In genomic region chr20:393296-393695, GRCh38 we compare ENCODE assay signal across 7 cellular contexts. TPM values are rescaled to one million over a fixed set of nuclear protein-coding genes. Genes with fewer than 3 reads are reported as not detected.
DNase-seq lines count a peak whose midpoint lies in the region; ATAC-seq, FAIRE-seq and TF ChIP-seq lines count a peak whose summit lies in the region.
"Not testable (repeated sequence)": the region's sequence is repeated elsewhere in the genome, so short reads cannot be mapped to it uniquely, and the experiment has no call there.

No MANE protein-coding gene starts in this region.

- not testable (repeated sequence) for H3K79me2 ChIP-seq in K562 (ENCODE audit: control insufficient read depth, insufficient read depth, low read length)

- ATAC-seq in T-helper 17 cell; activated T-helper 17 cell treated with anti-CD3 and anti-CD28 coated beads, Interleukin-2, amount 50 U/mL, for 72 hours (replicated peaks); K562: not testable (repeated sequence)

- not testable (repeated sequence) for DNase-seq in T-helper 17 cell; K562 (ENCODE audit: extremely low read depth in 1 of 4, low spot score in 3 of 4); endothelial cell (ENCODE audit: low spot score)

- not testable (repeated sequence) for H3K4me1 ChIP-seq in HEK293 (ENCODE audit: control insufficient read depth, insufficient read depth, low read length); K562 (replicated peaks in 1 of 2; ENCODE audit: control insufficient read depth in 2 of 2, insufficient read depth in 2 of 2, low read length in 2 of 2)
- H3K4me1 ChIP-seq in liver (ENCODE audit: control insufficient read depth in 4 of 4, insufficient read depth in 4 of 4, low read length in 3 of 4) = peaks cover 16 to 53% (median 32%) of the 10 kb centered on the region in 4 donors

- not testable (repeated sequence) for H3K9me3 Mint-ChIP-seq in activated T-helper 17 cell treated with anti-CD3 and anti-CD28 coated beads, Interleukin-2, amount 50 U/mL, for 72 hours; endothelial cell (ENCODE audit: unreplicated experiment)

- CTCF ChIA-PET in HEK293 (lab: Yijun Ruan, JAX) = interaction anchor here (0.6 to 1.5 kb wide), 6 partner anchors 9 to 65 kb away, joined by 3 to 4 read pairs (median 4); no protein-coding TSS in a partner anchor
- CTCF ChIA-PET in K562 (lab: Yijun Ruan, JAX; ENCODE audit: low intra/inter-chr PET ratio) = not testable (repeated sequence)

- in situ Hi-C loops in K562 (cut with MboI) = loop anchor here (5.0 kb wide), 1 partner anchor 41 kb away; no protein-coding TSS in a partner anchor

- H3K9me1 ChIP-seq in K562 (ENCODE audit: control insufficient read depth, insufficient read depth, low read length) = not testable (repeated sequence)

- H3K4me2 ChIP-seq in K562 (ENCODE audit: insufficient read depth, low read length) = not testable (repeated sequence)

- peak overlapping the region; percentile 6 for H3K27ac Mint-ChIP-seq in T-helper 17 cell
- peak overlapping the region; percentile 25 for H3K27ac Mint-ChIP-seq in activated T-helper 17 cell treated with anti-CD3 and anti-CD28 coated beads, Interleukin-2, amount 50 U/mL, for 72 hours
- not testable (repeated sequence) for H3K27ac Mint-ChIP-seq in endothelial cell (ENCODE audit: unreplicated experiment)

- TF ChIP-seq EP300 in K562 (IDR thresholded peaks at IDR 0.05; ENCODE audit: low read length) = not testable (repeated sequence)

- TF ChIP-seq CTCF in 22Rv1 (IDR thresholded peaks at IDR 0.05); HEK293 (tag by site-specific recombination; IDR thresholded peaks at IDR 0.05); K562 (IDR thresholded peaks at IDR 0.05 in 2 of 3, conservative IDR thresholded peaks at IDR 0.05 in 1 of 3; ENCODE audit: insufficient read depth in 2 of 3, low read depth in 1 of 3, low read length in 3 of 3); endothelial cell (IDR thresholded peaks at IDR 0.05; ENCODE audit: unreplicated experiment); liver (IDR thresholded peaks at IDR 0.05; ENCODE audit: low read depth, low read length, missing input control): not testable (repeated sequence)

- not testable (repeated sequence) for TF ChIP-seq POLR2A in K562 (conservative IDR thresholded peaks at IDR 0.05)

- H3K4me3 ChIP-seq in HEK293 (ENCODE audit: low read depth, low read length); K562; liver (ENCODE audit: low read depth in 1 of 3, low read length in 3 of 3): not testable (repeated sequence)

- H3K36me3 Mint-ChIP-seq in T-helper 17 cell (ENCODE audit: low read depth) = not testable (repeated sequence)
- peaks cover 88% of the 10 kb centered on the region for H3K36me3 Mint-ChIP-seq in activated T-helper 17 cell treated with anti-CD3 and anti-CD28 coated beads, Interleukin-2, amount 50 U/mL, for 72 hours (ENCODE audit: low read depth)
- peaks cover 31% of the 10 kb centered on the region for H3K36me3 Mint-ChIP-seq in endothelial cell (ENCODE audit: low read depth, unreplicated experiment)

- H3K36me3 ChIP-seq in HEK293 (ENCODE audit: control insufficient read depth in 2 of 2, insufficient read depth in 1 of 2, low read length in 2 of 2) = peaks cover 40 to 83% of the 10 kb centered on the region in 2 experiments
- H3K36me3 ChIP-seq in K562 (ENCODE audit: control insufficient read depth, insufficient read depth, low read length) = peaks cover 92% of the 10 kb centered on the region
- peaks cover 0 to 29% (median 22%) of the 10 kb centered on the region in 4 donors for H3K36me3 ChIP-seq in liver (ENCODE audit: control insufficient read depth in 4 of 4, insufficient read depth in 3 of 4, low read depth in 1 of 4, low read length in 3 of 4)

- WGBS in K562 (ENCODE audit: insufficient coverage, low coverage, missing lambda C conversion rate) = 89% methylated on average over 2 of the region's 2 CpGs
- 97% methylated on average over 2 of the region's 2 CpGs for WGBS in liver

- not testable (repeated sequence) for TF ChIP-seq RAD21 in K562 (CRISPR knock-in tag; conservative IDR thresholded peaks at IDR 0.05 in 1 of 2, IDR thresholded peaks at IDR 0.05 in 1 of 2); liver (IDR thresholded peaks at IDR 0.05)

- intact Hi-C loops in K562 (cut with micrococcal nuclease) = not testable (repeated sequence)

- not testable (repeated sequence) for H4K20me1 ChIP-seq in K562 (replicated peaks; ENCODE audit: control insufficient read depth, insufficient read depth, low read length)

- not testable (repeated sequence) for H3K27me3 ChIP-seq in K562 (ENCODE audit: control insufficient read depth in 2 of 2, insufficient read depth in 2 of 2, low read length in 2 of 2); liver (ENCODE audit: control insufficient read depth in 4 of 4, insufficient read depth in 4 of 4, low read length in 3 of 4)

- FAIRE-seq in K562 (lab: Jason Lieb, UNC) = not testable (repeated sequence)

- not testable (repeated sequence) for H3K4me3 Mint-ChIP-seq in T-helper 17 cell; activated T-helper 17 cell treated with anti-CD3 and anti-CD28 coated beads, Interleukin-2, amount 50 U/mL, for 72 hours
- peak overlapping the region; percentile 4 for H3K4me3 Mint-ChIP-seq in endothelial cell (ENCODE audit: unreplicated experiment)

- H3K9me3 ChIP-seq in HEK293 (ENCODE audit: control insufficient read depth, insufficient read depth, low read depth, low read length); T-helper 17 cell (ENCODE audit: control insufficient read depth, low read length, poor library complexity, severe bottlenecking); K562 (replicated peaks; ENCODE audit: control insufficient read depth, insufficient read depth, low read depth, low read length); liver (ENCODE audit: control insufficient read depth in 4 of 4, low read length in 3 of 4): not testable (repeated sequence)

- not testable (repeated sequence) for H3K4me1 Mint-ChIP-seq in T-helper 17 cell; activated T-helper 17 cell treated with anti-CD3 and anti-CD28 coated beads, Interleukin-2, amount 50 U/mL, for 72 hours; endothelial cell (ENCODE audit: unreplicated experiment)

- POLR2A ChIA-PET in HEK293 (lab: Yijun Ruan, JAX) = interaction anchor here (1.4 kb wide), 1 partner anchor 14 kb away, joined by 4 read pairs; no protein-coding TSS in a partner anchor
- POLR2A ChIA-PET in K562 (lab: Yijun Ruan, JAX) = interaction anchor here (0.8 to 8.7 kb wide), 4 partner anchors 8 to 32 kb away, joined by 3 to 95 read pairs (median 9); no protein-coding TSS in a partner anchor

- H3K27ac ChIP-seq in 22Rv1 = peak overlapping the region; percentile 96
- H3K27ac ChIP-seq in HEK293 (ENCODE audit: extremely low read depth, low read depth, low read length); K562 (ENCODE audit: extremely low read depth, low read depth, low read length): not testable (repeated sequence)
- H3K27ac ChIP-seq in liver (ENCODE audit: low read depth in 1 of 2, low read length in 2 of 2) = peak overlapping the region; percentile 32 to 52

- H2AFZ ChIP-seq in K562 (ENCODE audit: low read depth, low read length) = not testable (repeated sequence)

- not testable (repeated sequence) for BruUV-seq in K562 (replicated peaks; lab: Mats Ljungman, UMichigan)

- H3K27me3 Mint-ChIP-seq in T-helper 17 cell; activated T-helper 17 cell treated with anti-CD3 and anti-CD28 coated beads, Interleukin-2, amount 50 U/mL, for 72 hours; endothelial cell (ENCODE audit: unreplicated experiment): not testable (repeated sequence)

- H3K9ac ChIP-seq in K562 (ENCODE audit: insufficient read depth in 1 of 2, low read depth in 2 of 2, low read length in 2 of 2) = not testable (repeated sequence)
- H3K9ac ChIP-seq in liver (ENCODE audit: low read depth in 1 of 2, low read length in 2 of 2) = peak overlapping the region in 1 of 2 donors; percentile 19

RNA-seq across cellular contexts. Expression of gene TRIB3, which starts 12.7 kb away (rescaled TPM):
- total RNA-seq in T-helper 17 cell (1 to 10 TPM; 1.8 to 3.3 TPM), K562 (2014; rRNA removed) (113 and 114 TPM in 2 replicates), K562 (2014; rRNA removed; fragmentation: Illumina TruSeq; extraction: Trizol) (43.5 and 47.4 TPM in 2 replicates), K562 (2015; rRNA removed; fragmentation: Illumina TruSeq; extraction: Trizol) (22.1 and 23.0 TPM in 2 replicates), K562 (2021) (102 and 110 TPM in 2 replicates), endothelial cell (ENCODE audit: unreplicated experiment) (24.2 TPM), liver (10 to 100 TPM in 1 of 2 donors, 1 to 10 TPM in 1; 4.8 to 36.3 TPM)
- 10 to 100 TPM; 13.4 to 20.0 TPM for total RNA-seq in activated T-helper 17 cell treated with anti-CD3 and anti-CD28 coated beads, Interleukin-2, amount 50 U/mL, for 72 hours
- 20.3 and 47.6 TPM in 2 replicates for total RNA-seq in K562 (2011; cell fraction: chromatin; rRNA removed; ENCODE audit: low replicate concordance)
- 45.7 and 51.3 TPM in 2 replicates for total RNA-seq in K562 (2011; cell fraction: nucleolus; rRNA removed)
- 38.2 and 39.5 TPM in 2 replicates for total RNA-seq in K562 (2011; cell fraction: nucleoplasm; rRNA removed)
- polyA plus RNA-seq in K562 (2011; rRNA removed) (44.4 and 114 TPM in 2 replicates), K562 (2014; fragmentation: Illumina TruSeq; extraction: Trizol) (55.3 and 78.6 TPM in 2 replicates), K562 (2014; fragmentation: Nextera tagmentation; extraction: Ambion mirVana) (10 to 100 TPM; 12.1 to 14.9 TPM), K562 (2014; rRNA removed) (78.8 and 80.6 TPM in 2 replicates), liver (10 to 100 TPM; 41.2 to 63.1 TPM)
- polyA plus RNA-seq in K562 (2011; cell fraction: cytosol; rRNA removed) = 105 and 109 TPM in 2 replicates
- 42.6 and 66.5 TPM in 2 replicates for polyA plus RNA-seq in K562 (2011; cell fraction: nucleus; rRNA removed)
- polyA plus RNA-seq in K562 (2012) = 40.1 and 401 TPM in 2 replicates
- 33.3 and 53.8 TPM in 2 replicates for polyA minus RNA-seq in K562 (2011; rRNA and poly(A)+ RNA removed)
- 37.2 and 88.9 TPM in 2 replicates for polyA minus RNA-seq in K562 (2011; cell fraction: cytosol; rRNA and poly(A)+ RNA removed)
- polyA minus RNA-seq in K562 (2011; cell fraction: nucleus; rRNA and poly(A)+ RNA removed) = 9.7 and 26.4 TPM in 2 replicates

RNA-seq across cellular contexts. Expression of gene RBCK1, which starts 14.8 kb away (rescaled TPM):
- total RNA-seq in T-helper 17 cell (10 to 100 TPM; 62.1 to 72.7 TPM), K562 (2014; rRNA removed) (46.1 and 58.1 TPM in 2 replicates), K562 (2014; rRNA removed; fragmentation: Illumina TruSeq; extraction: Trizol) (18.4 and 22.1 TPM in 2 replicates), K562 (2015; rRNA removed; fragmentation: Illumina TruSeq; extraction: Trizol) (18.0 and 19.3 TPM in 2 replicates), K562 (2021) (51.7 and 54.2 TPM in 2 replicates), endothelial cell (ENCODE audit: unreplicated experiment) (68.8 TPM), liver (10 to 100 TPM; 18.0 to 48.3 TPM)
- 10 to 100 TPM; 81.9 to 84.0 TPM for total RNA-seq in activated T-helper 17 cell treated with anti-CD3 and anti-CD28 coated beads, Interleukin-2, amount 50 U/mL, for 72 hours
- 91.7 and 117 TPM in 2 replicates for total RNA-seq in K562 (2011; cell fraction: chromatin; rRNA removed; ENCODE audit: low replicate concordance)
- 53.4 and 61.7 TPM in 2 replicates for total RNA-seq in K562 (2011; cell fraction: nucleolus; rRNA removed)
- 62.0 and 75.0 TPM in 2 replicates for total RNA-seq in K562 (2011; cell fraction: nucleoplasm; rRNA removed)
- polyA plus RNA-seq in K562 (2011; rRNA removed) (37.6 and 58.2 TPM in 2 replicates), K562 (2014; fragmentation: Illumina TruSeq; extraction: Trizol) (26.5 and 37.1 TPM in 2 replicates), K562 (2014; fragmentation: Nextera tagmentation; extraction: Ambion mirVana) (1 to 10 TPM; 5.9 to 8.3 TPM), K562 (2014; rRNA removed) (52.7 and 59.3 TPM in 2 replicates), liver (10 to 100 TPM; 61.3 to 62.6 TPM)
- polyA plus RNA-seq in K562 (2011; cell fraction: cytosol; rRNA removed) = 41.1 and 50.2 TPM in 2 replicates
- 71.7 and 92.4 TPM in 2 replicates for polyA plus RNA-seq in K562 (2011; cell fraction: nucleus; rRNA removed)
- 38.5 and 194 TPM in 2 replicates for polyA plus RNA-seq in K562 (2012)
- polyA minus RNA-seq in K562 (2011; rRNA and poly(A)+ RNA removed) = 16.0 and 22.1 TPM in 2 replicates
- polyA minus RNA-seq in K562 (2011; cell fraction: cytosol; rRNA and poly(A)+ RNA removed) = 16.1 and 28.0 TPM in 2 replicates
- polyA minus RNA-seq in K562 (2011; cell fraction: nucleus; rRNA and poly(A)+ RNA removed) = 15.3 and 29.2 TPM in 2 replicates

RNA-seq across cellular contexts. Expression of gene NRSN2, which starts 46.4 kb away (rescaled TPM):
- total RNA-seq in T-helper 17 cell (under 1 TPM; 0.62 to 0.89 TPM), K562 (2014; rRNA removed) (11.1 and 21.5 TPM in 2 replicates), K562 (2014; rRNA removed; fragmentation: Illumina TruSeq; extraction: Trizol) (6.7 and 7.5 TPM in 2 replicates), K562 (2015; rRNA removed; fragmentation: Illumina TruSeq; extraction: Trizol) (7.8 and 9.6 TPM in 2 replicates), K562 (2021) (26.7 and 28.5 TPM in 2 replicates), endothelial cell (ENCODE audit: unreplicated experiment) (43.2 TPM), liver (10 to 100 TPM in 1 of 2 donors, 1 to 10 TPM in 1; 1.9 to 12.0 TPM)
- total RNA-seq in activated T-helper 17 cell treated with anti-CD3 and anti-CD28 coated beads, Interleukin-2, amount 50 U/mL, for 72 hours = 1 to 10 TPM; 4.3 to 5.2 TPM
- total RNA-seq in K562 (2011; cell fraction: chromatin; rRNA removed; ENCODE audit: low replicate concordance) = 9.8 and 24.5 TPM in 2 replicates
- total RNA-seq in K562 (2011; cell fraction: nucleolus; rRNA removed) = 24.9 and 37.9 TPM in 2 replicates
- 34.2 and 46.5 TPM in 2 replicates for total RNA-seq in K562 (2011; cell fraction: nucleoplasm; rRNA removed)
- polyA plus RNA-seq in K562 (2011; rRNA removed) (13.1 and 37.5 TPM in 2 replicates), K562 (2014; fragmentation: Illumina TruSeq; extraction: Trizol) (24.3 and 24.7 TPM in 2 replicates), K562 (2014; fragmentation: Nextera tagmentation; extraction: Ambion mirVana) (1 to 10 TPM; 7.9 to 8.3 TPM), K562 (2014; rRNA removed) (24.8 and 29.7 TPM in 2 replicates), liver (1 to 10 TPM; 3.5 to 6.0 TPM)
- 54.0 and 57.8 TPM in 2 replicates for polyA plus RNA-seq in K562 (2011; cell fraction: cytosol; rRNA removed)
- polyA plus RNA-seq in K562 (2011; cell fraction: nucleus; rRNA removed) = 24.4 and 24.6 TPM in 2 replicates
- 21.9 and 37.5 TPM in 2 replicates for polyA plus RNA-seq in K562 (2012)
- polyA minus RNA-seq in K562 (2011; rRNA and poly(A)+ RNA removed) = 8.2 and 13.0 TPM in 2 replicates
- polyA minus RNA-seq in K562 (2011; cell fraction: cytosol; rRNA and poly(A)+ RNA removed) = 14.1 and 27.3 TPM in 2 replicates
- polyA minus RNA-seq in K562 (2011; cell fraction: nucleus; rRNA and poly(A)+ RNA removed) = 5.0 and 5.7 TPM in 2 replicates
